In the genomic region with DNA sequence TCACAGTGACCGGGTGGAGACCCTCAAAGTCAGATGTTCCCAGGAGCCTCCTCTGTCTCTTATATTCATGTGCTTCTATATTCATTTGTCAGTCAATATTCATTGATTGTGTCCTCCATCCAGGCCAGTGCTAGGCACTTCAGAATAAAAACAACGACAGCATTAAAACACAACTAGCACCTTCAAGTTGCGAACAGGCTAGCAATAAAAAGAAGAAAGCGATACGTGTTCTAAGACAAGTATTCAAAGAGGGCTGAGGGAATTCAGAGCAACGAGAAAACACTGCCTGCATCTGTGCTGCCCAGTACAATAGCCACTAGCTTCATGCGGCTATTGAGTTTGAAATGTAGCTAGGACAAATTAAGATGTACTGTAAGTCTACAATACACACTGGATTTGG, we compare ENCODE assay signal across 27 cellular contexts.
DNase-seq lines count a peak whose midpoint lies in the region; ATAC-seq, FAIRE-seq and TF ChIP-seq lines count a peak whose summit lies in the region.
"Had no signal": no experiment of that assay in that cellular context is flagged by ENCODE, and none has a peak within 500 bp of the region (broad histone marks: within the 10 kb centered on the region; RNA-seq: fewer than 3 reads in every experiment).

No MANE protein-coding gene starts in this region.

- H3K9me3 Mint-ChIP-seq in endodermal cell (no peaks in the 10 kb centered on the region), neural crest cell (no peaks in the 10 kb centered on the region)
- no peaks in the 10 kb centered on the region for H3K9me3 Mint-ChIP-seq in CD4-positive, alpha-beta T cell
- no peaks in the 10 kb centered on the region for H3K9me3 Mint-ChIP-seq in activated T-helper 1 cell treated with anti-CD3 and anti-CD28 coated beads, Interleukin-12 subunit alpha, Interleukin-12 subunit beta, Interleukin-2, Interleukin-4 antibody, amounts not matched to agents 30 ng/mL and 10 ng/mL and 1 ng/mL, durations not matched to agents 14 hours and 24 hours and 36 hours
- H3K9me3 Mint-ChIP-seq: CD8-positive, alpha-beta T cell had no signal

- H3K4me3 Mint-ChIP-seq in endodermal cell, result no peak overlapping the region
- H3K4me3 Mint-ChIP-seq in neural crest cell, result peak overlapping the region; percentile 14
- no peak overlapping the region for H3K4me3 Mint-ChIP-seq in CD4-positive, alpha-beta T cell
- no peak overlapping the region for H3K4me3 Mint-ChIP-seq in activated T-helper 1 cell treated with anti-CD3 and anti-CD28 coated beads, Interleukin-12 subunit alpha, Interleukin-12 subunit beta, Interleukin-2, Interleukin-4 antibody, amounts not matched to agents 30 ng/mL and 10 ng/mL and 1 ng/mL, durations not matched to agents 14 hours and 24 hours and 36 hours
- H3K4me3 Mint-ChIP-seq: CD8-positive, alpha-beta T cell had no signal

- intact Hi-C loops in kidney (cut with DNase I), result no loop called here
- intact Hi-C loops in CD4-positive, alpha-beta T cell (cut with DNase I, micrococcal nuclease), result no loop called here
- intact Hi-C loops in activated T-helper 1 cell treated with anti-CD3 and anti-CD28 coated beads, Interleukin-12 subunit alpha, Interleukin-12 subunit beta, Interleukin-2, Interleukin-4 antibody, amounts not matched to agents 30 ng/mL and 10 ng/mL and 1 ng/mL, durations not matched to agents 14 hours and 24 hours and 36 hours (cut with micrococcal nuclease), result no loop called here

- ATAC-seq in CD4-positive, alpha-beta T cell (ENCODE audit: poor library complexity), result no peak
- ATAC-seq: CD8-positive, alpha-beta T cell; Panc1 had no signal

- no peaks in the 10 kb centered on the region for H3K27me3 ChIP-seq in endodermal cell (ENCODE audit: control insufficient read depth, insufficient read depth, low read length, poor library complexity, severe bottlenecking)
- H3K27me3 ChIP-seq in CD4-positive, alpha-beta T cell (ENCODE audit: control insufficient read depth, insufficient read depth, low read length), result no peaks in the 10 kb centered on the region
- H3K27me3 ChIP-seq: BLaER1 treated with 17β-estradiol and CSF1 and Interleukin-3, amounts not matched to agents 10 nM and 100 nM had no signal

- H3K27ac Mint-ChIP-seq in endodermal cell, result no peak overlapping the region
- H3K27ac Mint-ChIP-seq in neural crest cell (ENCODE audit: unreplicated experiment), result peak overlapping the region; percentile 44
- no peak overlapping the region for H3K27ac Mint-ChIP-seq in CD4-positive, alpha-beta T cell
- no peak overlapping the region for H3K27ac Mint-ChIP-seq in activated T-helper 1 cell treated with anti-CD3 and anti-CD28 coated beads, Interleukin-12 subunit alpha, Interleukin-12 subunit beta, Interleukin-2, Interleukin-4 antibody, amounts not matched to agents 30 ng/mL and 10 ng/mL and 1 ng/mL, durations not matched to agents 14 hours and 24 hours and 36 hours
- H3K27ac Mint-ChIP-seq: CD8-positive, alpha-beta T cell had no signal

- H3K27me3 Mint-ChIP-seq in endodermal cell (ENCODE audit: insufficient read depth) (no peaks in the 10 kb centered on the region), neural crest cell (ENCODE audit: low read depth) (no peaks in the 10 kb centered on the region)
- H3K27me3 Mint-ChIP-seq in CD4-positive, alpha-beta T cell, result no peaks in the 10 kb centered on the region
- peaks cover 12% of the 10 kb centered on the region for H3K27me3 Mint-ChIP-seq in activated T-helper 1 cell treated with anti-CD3 and anti-CD28 coated beads, Interleukin-12 subunit alpha, Interleukin-12 subunit beta, Interleukin-2, Interleukin-4 antibody, amounts not matched to agents 30 ng/mL and 10 ng/mL and 1 ng/mL, durations not matched to agents 14 hours and 24 hours and 36 hours (ENCODE audit: insufficient read depth)

- peak overlapping the region; percentile 59 for H3K27ac ChIP-seq in endodermal cell (ENCODE audit: low read depth, low read length)
- peak overlapping the region; percentile 13 for H3K27ac ChIP-seq in substantia nigra (ENCODE audit: low read depth, low read length, poor library complexity, severe bottlenecking)
- H3K27ac ChIP-seq in kidney (ENCODE audit: low read depth in 2 of 2, low read length in 2 of 2), result no peak overlapping the region
- H3K27ac ChIP-seq in CD4-positive, alpha-beta T cell (ENCODE audit: low read depth, low read length), result no peak overlapping the region
- H3K27ac ChIP-seq: 22Rv1; BLaER1 treated with 17β-estradiol and CSF1 and Interleukin-3, amounts not matched to agents 10 nM and 100 nM; KMS-11 had no signal

- 82 to 94% methylated on average over 6 to 7 of the region's 7 CpGs for WGBS in endodermal cell (ENCODE audit: insufficient coverage in 1 of 2, insufficient read length in 1 of 2), 2 experiments

- no peak for TF ChIP-seq CTCF in endodermal cell (conservative IDR thresholded peaks at IDR 0.05)
- no peak for TF ChIP-seq CTCF in neural crest cell (conservative IDR thresholded peaks at IDR 0.05)
- TF ChIP-seq CTCF in kidney (IDR thresholded peaks at IDR 0.05; ENCODE audit: borderline replicate concordance, extremely low read depth, insufficient read depth), result no peak
- TF ChIP-seq CTCF in CD4-positive, alpha-beta T cell (IDR thresholded peaks at IDR 0.05), result no peak

- peaks cover 86% of the 10 kb centered on the region for H3K36me3 ChIP-seq in endodermal cell (ENCODE audit: control insufficient read depth, insufficient read depth, low read length)
- H3K36me3 ChIP-seq in kidney (ENCODE audit: control insufficient read depth in 1 of 2, insufficient read depth in 2 of 2, low read length in 2 of 2), result no peaks in the 10 kb centered on the region
- H3K36me3 ChIP-seq: BLaER1 treated with 17β-estradiol and CSF1 and Interleukin-3, amounts not matched to agents 10 nM and 100 nM had no signal

- H3K9ac ChIP-seq in endodermal cell (ENCODE audit: extremely low read depth, low read length, poor library complexity, severe bottlenecking) (no peak overlapping the region), kidney (ENCODE audit: low read length in 2 of 2) (no peak overlapping the region)
- H3K9ac ChIP-seq: BLaER1 treated with 17β-estradiol and CSF1 and Interleukin-3, amounts not matched to agents 10 nM and 100 nM; KMS-11 had no signal

- peaks cover 33% of the 10 kb centered on the region for H3K36me3 Mint-ChIP-seq in endodermal cell (ENCODE audit: low read depth)
- H3K36me3 Mint-ChIP-seq in neural crest cell (ENCODE audit: low read depth), result no peaks in the 10 kb centered on the region
- no peaks in the 10 kb centered on the region for H3K36me3 Mint-ChIP-seq in CD4-positive, alpha-beta T cell (ENCODE audit: low read depth)
- no peaks in the 10 kb centered on the region for H3K36me3 Mint-ChIP-seq in activated T-helper 1 cell treated with anti-CD3 and anti-CD28 coated beads, Interleukin-12 subunit alpha, Interleukin-12 subunit beta, Interleukin-2, Interleukin-4 antibody, amounts not matched to agents 30 ng/mL and 10 ng/mL and 1 ng/mL, durations not matched to agents 14 hours and 24 hours and 36 hours (ENCODE audit: low read depth)
- H3K36me3 Mint-ChIP-seq: CD8-positive, alpha-beta T cell had no signal

- H3K4me3 ChIP-seq in endodermal cell (ENCODE audit: low read length) (no peak overlapping the region), kidney (ENCODE audit: low read length in 2 of 2) (no peak overlapping the region)
- H3K4me3 ChIP-seq: BLaER1 treated with 17β-estradiol and CSF1 and Interleukin-3, amounts not matched to agents 10 nM and 100 nM had no signal

- CTCF ChIA-PET in CD4-positive, alpha-beta T cell (lab: Charles Lee), result no interaction called here

- H3K4me1 ChIP-seq in endodermal cell (ENCODE audit: control insufficient read depth, insufficient read depth, low read length), result peaks cover 40% of the 10 kb centered on the region
- H3K4me1 ChIP-seq in kidney (ENCODE audit: control insufficient read depth in 1 of 2, insufficient read depth in 1 of 2, low read depth in 1 of 2, low read length in 2 of 2), result no peaks in the 10 kb centered on the region
- H3K4me1 ChIP-seq: BLaER1 treated with 17β-estradiol and CSF1 and Interleukin-3, amounts not matched to agents 10 nM and 100 nM had no signal

- DNase-seq in Ammon's horn (ENCODE audit: low spot score) (peak; percentile 52), endodermal cell (no peak), neural crest cell (ENCODE audit: low read depth, low spot score) (no peak), substantia nigra (lab: John Stamatoyannopoulos, UW) (peak in 2 of 49 donors; percentile 28 to 60), NCI-H446 (lab: John Stamatoyannopoulos, UW) (no peak), kidney (no peak)
- DNase-seq in CD4-positive, alpha-beta T cell, result no peak
- no peak for DNase-seq in activated T-helper 1 cell treated with anti-CD3 and anti-CD28 coated beads, Interleukin-12 subunit alpha, Interleukin-12 subunit beta, Interleukin-2, Interleukin-4 antibody, amounts not matched to agents 30 ng/mL and 10 ng/mL and 1 ng/mL, durations not matched to agents 14 hours and 24 hours and 36 hours (ENCODE audit: low spot score)
- DNase-seq: ACHN; CD8-positive, alpha-beta T cell; GOT3; HCEC 1CT; IMR-90; NCI-H1092 treated with DMSO at 0.1 percent for 48 hours; NCI-H1436 treated with DMSO at 0.1 percent for 48 hours; NCI-H1930; NCI-H226; NCI-H524; NCI-H774 had no signal

- H3K4me1 Mint-ChIP-seq in endodermal cell (peaks cover 65% of the 10 kb centered on the region), neural crest cell (peaks cover 70% of the 10 kb centered on the region)
- no peaks in the 10 kb centered on the region for H3K4me1 Mint-ChIP-seq in CD4-positive, alpha-beta T cell (ENCODE audit: low read depth)
- H3K4me1 Mint-ChIP-seq in activated T-helper 1 cell treated with anti-CD3 and anti-CD28 coated beads, Interleukin-12 subunit alpha, Interleukin-12 subunit beta, Interleukin-2, Interleukin-4 antibody, amounts not matched to agents 30 ng/mL and 10 ng/mL and 1 ng/mL, durations not matched to agents 14 hours and 24 hours and 36 hours (ENCODE audit: low read depth), result no peaks in the 10 kb centered on the region

- no peak for FAIRE-seq in kidney (lab: Jason Lieb, UNC)
- FAIRE-seq: G401.6, GM12892, GM18507, HTR-8/SVneo had no signal

- H3K9me3 ChIP-seq in endodermal cell (ENCODE audit: control insufficient read depth, low read length) (no peaks in the 10 kb centered on the region), kidney (ENCODE audit: control insufficient read depth in 1 of 2, low read length in 2 of 2) (no peaks in the 10 kb centered on the region)
- H3K9me3 ChIP-seq in CD4-positive, alpha-beta T cell (ENCODE audit: control insufficient read depth, low read length), result no peaks in the 10 kb centered on the region
- H3K9me3 ChIP-seq: BLaER1 treated with 17β-estradiol and CSF1 and Interleukin-3, amounts not matched to agents 10 nM and 100 nM had no signal

- POLR2A ChIA-PET in CD4-positive, alpha-beta T cell (lab: Charles Lee), result no interaction called here

Comparison
In these comparisons a context has a peak if more than half of its experiments do, and no peak if none do; other contexts are left out.
1. H3K27ac ChIP-seq: peak in endodermal cell (single experiment) and substantia nigra (single experiment); none in kidney (0 of 2) and CD4-positive, alpha-beta T cell (single experiment).